ENCODE assay signal across 16 cellular contexts in genomic region chr19:16091546-16092475, GRCh38. TPM values are rescaled to one million over a fixed set of nuclear protein-coding genes. Genes with fewer than 3 reads are reported as not detected.
DNase-seq lines count a peak whose midpoint lies in the region; ATAC-seq, FAIRE-seq and TF ChIP-seq lines count a peak whose summit lies in the region.
"Had no signal": no experiment of that assay in that cellular context is flagged by ENCODE, and none has a peak within 500 bp of the region (broad histone marks: within the 10 kb centered on the region; RNA-seq: fewer than 3 reads in every experiment).

No MANE protein-coding gene starts in this region.

- H3K4me1 ChIP-seq in kidney (ENCODE audit: control insufficient read depth in 1 of 2, insufficient read depth in 1 of 2, low read depth in 1 of 2, low read length in 2 of 2), result peaks cover 0 to 10% of the 10 kb centered on the region in 2 donors
- H3K4me1 ChIP-seq in transverse colon, result peaks cover 24 to 68% (median 42%) of the 10 kb centered on the region in 4 donors
- H3K4me1 ChIP-seq in CD8-positive, alpha-beta memory T cell (ENCODE audit: insufficient read depth, low read length), result peaks cover 14% of the 10 kb centered on the region
- H3K4me1 ChIP-seq: foreskin keratinocyte had no signal

- WGBS in transverse colon (ENCODE audit: low coverage in 1 of 2), 2 donors, result 95 to 100% methylated on average over 2 to 13 of the region's 13 CpGs

- H3K9me3 ChIP-seq in kidney (ENCODE audit: control insufficient read depth in 1 of 2, low read length in 2 of 2) (no peaks in the 10 kb centered on the region), transverse colon (no peaks in the 10 kb centered on the region)
- no peaks in the 10 kb centered on the region for H3K9me3 ChIP-seq in CD8-positive, alpha-beta memory T cell (ENCODE audit: low read length)
- H3K9me3 ChIP-seq: adrenal gland, left lung had no signal

- H3K27ac ChIP-seq in kidney (ENCODE audit: low read depth in 2 of 2, low read length in 2 of 2) (no peak overlapping the region), transverse colon (peak overlapping the region in 3 of 4 donors; percentile 71 to 99 (median 74))
- H3K27ac ChIP-seq in CD8-positive, alpha-beta memory T cell (ENCODE audit: low read depth, low read length), result no peak overlapping the region
- H3K27ac ChIP-seq: adrenal gland, foreskin keratinocyte had no signal

- no peak for TF ChIP-seq POLR2A in transverse colon (IDR thresholded peaks at IDR 0.05)

- ATAC-seq in activated CD8-positive, alpha-beta memory T cell treated with anti-CD3 and anti-CD28 coated beads, Interleukin-2, amount 10 ng/mL, durations not matched to agents 7 days and 5 days, result no peak
- ATAC-seq: foreskin keratinocyte, left lung had no signal

- peaks cover 81% of the 10 kb centered on the region for H3K36me3 Mint-ChIP-seq in activated CD8-positive, alpha-beta memory T cell treated with anti-CD3 and anti-CD28 coated beads, Interleukin-2, amount 10 ng/mL, durations not matched to agents 7 days and 5 days
- H3K36me3 Mint-ChIP-seq in activated CD4-positive, alpha-beta memory T cell treated with anti-CD3 and anti-CD28 coated beads for 36 hours, result peaks cover 76% of the 10 kb centered on the region
- peaks cover 17 to 87% (median 23%) of the 10 kb centered on the region in 3 donors for H3K36me3 Mint-ChIP-seq in CD8-positive, alpha-beta memory T cell

- no peak overlapping the region for H3K4me3 ChIP-seq in kidney (ENCODE audit: low read length in 2 of 2)
- no peak overlapping the region for H3K4me3 ChIP-seq in transverse colon
- H3K4me3 ChIP-seq in CD8-positive, alpha-beta memory T cell (ENCODE audit: low read length), result no peak overlapping the region
- H3K4me3 ChIP-seq: adrenal gland, left lung had no signal

- intact Hi-C loops in activated CD4-positive, alpha-beta memory T cell treated with anti-CD3 and anti-CD28 coated beads for 36 hours (cut with micrococcal nuclease), result no loop called here
- intact Hi-C loops in kidney (cut with DNase I) (no loop called here), transverse colon (cut with DNase I; ENCODE audit: low total_unique reads) (no loop called here)

- TF ChIP-seq EP300 in transverse colon (IDR thresholded peaks at IDR 0.05; ENCODE audit: low read depth), result no peak

- peaks cover 52% of the 10 kb centered on the region for H3K4me1 Mint-ChIP-seq in activated CD8-positive, alpha-beta memory T cell treated with anti-CD3 and anti-CD28 coated beads, Interleukin-2, amount 10 ng/mL, durations not matched to agents 7 days and 5 days
- peaks cover 38% of the 10 kb centered on the region for H3K4me1 Mint-ChIP-seq in activated CD4-positive, alpha-beta memory T cell treated with anti-CD3 and anti-CD28 coated beads for 36 hours (ENCODE audit: low read depth)
- H3K4me1 Mint-ChIP-seq in CD8-positive, alpha-beta memory T cell, result peaks cover 22 to 24% (median 23%) of the 10 kb centered on the region in 3 donors

- no peak overlapping the region for H3K4me3 Mint-ChIP-seq in activated CD8-positive, alpha-beta memory T cell treated with anti-CD3 and anti-CD28 coated beads, Interleukin-2, amount 10 ng/mL, durations not matched to agents 7 days and 5 days
- no peak overlapping the region for H3K4me3 Mint-ChIP-seq in activated CD4-positive, alpha-beta memory T cell treated with anti-CD3 and anti-CD28 coated beads for 36 hours
- H3K4me3 Mint-ChIP-seq in CD8-positive, alpha-beta memory T cell, result peak overlapping the region in 1 of 7 donors; percentile 40
- H3K4me3 Mint-ChIP-seq: activated CD4-positive, alpha-beta T cell treated with anti-CD3 and anti-CD28 coated beads, Interleukin-2, amount 10 ng/mL, durations not matched to agents 7 days and 5 days had no signal

- H3K27me3 ChIP-seq in transverse colon, result no peaks in the 10 kb centered on the region
- H3K27me3 ChIP-seq in CD8-positive, alpha-beta memory T cell (ENCODE audit: insufficient read depth, low read length, poor library complexity, severe bottlenecking), result no peaks in the 10 kb centered on the region
- H3K27me3 ChIP-seq: adrenal gland, foreskin keratinocyte, left lung had no signal

- no peaks in the 10 kb centered on the region for H3K9me3 Mint-ChIP-seq in activated CD8-positive, alpha-beta memory T cell treated with anti-CD3 and anti-CD28 coated beads, Interleukin-2, amount 10 ng/mL, durations not matched to agents 7 days and 5 days (ENCODE audit: low read depth)
- H3K9me3 Mint-ChIP-seq in activated CD4-positive, alpha-beta memory T cell treated with anti-CD3 and anti-CD28 coated beads for 36 hours, result no peaks in the 10 kb centered on the region
- H3K9me3 Mint-ChIP-seq in CD8-positive, alpha-beta memory T cell, result no peaks in the 10 kb centered on the region
- H3K9me3 Mint-ChIP-seq: activated CD4-positive, alpha-beta T cell treated with anti-CD3 and anti-CD28 coated beads, Interleukin-2, amount 10 ng/mL, durations not matched to agents 7 days and 5 days had no signal

- TF ChIP-seq CTCF in kidney (IDR thresholded peaks at IDR 0.05; ENCODE audit: borderline replicate concordance, extremely low read depth, insufficient read depth) (no peak), transverse colon (IDR thresholded peaks at IDR 0.05) (no peak)

- peak overlapping the region; percentile 52 for H3K27ac Mint-ChIP-seq in activated CD8-positive, alpha-beta memory T cell treated with anti-CD3 and anti-CD28 coated beads, Interleukin-2, amount 10 ng/mL, durations not matched to agents 7 days and 5 days
- H3K27ac Mint-ChIP-seq in activated CD4-positive, alpha-beta memory T cell treated with anti-CD3 and anti-CD28 coated beads for 36 hours, result peak overlapping the region; percentile 18
- peak overlapping the region in 4 of 8 donors; percentile 35 to 65 (median 56) for H3K27ac Mint-ChIP-seq in CD8-positive, alpha-beta memory T cell

- H3K9ac ChIP-seq in kidney (ENCODE audit: low read length in 2 of 2), result no peak overlapping the region

- DNase-seq in activated CD8-positive, alpha-beta memory T cell treated with anti-CD3 and anti-CD28 coated beads, Interleukin-2, amount 10 ng/mL, durations not matched to agents 7 days and 5 days, result no peak
- DNase-seq in activated CD8-positive, alpha-beta memory T cell treated with anti-CD3 and anti-CD28 coated beads for 24 hours, result no peak
- no peak for DNase-seq in activated CD4-positive, alpha-beta memory T cell treated with anti-CD3 and anti-CD28 coated beads for 36 hours
- peak; percentile 15 for DNase-seq in kidney
- DNase-seq in transverse colon, result no peak
- no peak for DNase-seq in CD8-positive, alpha-beta memory T cell
- no peak for DNase-seq in A172 (ENCODE audit: low spot score)
- no peak for DNase-seq in dermis blood vessel endothelial cell
- DNase-seq: activated CD4-positive, alpha-beta T cell treated with anti-CD3 and anti-CD28 coated beads, Interleukin-2, amount 10 ng/mL, durations not matched to agents 7 days and 5 days; adrenal gland; foreskin keratinocyte; NCI-H1694; NCI-H226; T-helper 9 cell had no signal

- H3K27me3 Mint-ChIP-seq in activated CD8-positive, alpha-beta memory T cell treated with anti-CD3 and anti-CD28 coated beads, Interleukin-2, amount 10 ng/mL, durations not matched to agents 7 days and 5 days, result no peaks in the 10 kb centered on the region
- H3K27me3 Mint-ChIP-seq in activated CD4-positive, alpha-beta memory T cell treated with anti-CD3 and anti-CD28 coated beads for 36 hours, result no peaks in the 10 kb centered on the region
- H3K27me3 Mint-ChIP-seq in CD8-positive, alpha-beta memory T cell, result no peaks in the 10 kb centered on the region
- H3K27me3 Mint-ChIP-seq: activated CD4-positive, alpha-beta T cell treated with anti-CD3 and anti-CD28 coated beads, Interleukin-2, amount 10 ng/mL, durations not matched to agents 7 days and 5 days had no signal

- H3K36me3 ChIP-seq in kidney (ENCODE audit: control insufficient read depth in 1 of 2, insufficient read depth in 2 of 2, low read length in 2 of 2), result peaks cover 14 to 23% of the 10 kb centered on the region in 2 donors
- peaks cover 0 to 94% (median 43%) of the 10 kb centered on the region in 4 donors for H3K36me3 ChIP-seq in transverse colon
- H3K36me3 ChIP-seq in CD8-positive, alpha-beta memory T cell (ENCODE audit: insufficient read depth, low read length), result peaks cover 70% of the 10 kb centered on the region

- no peak for FAIRE-seq in kidney (lab: Jason Lieb, UNC)

- POLR2A ChIA-PET in activated CD4-positive, alpha-beta memory T cell treated with anti-CD3 and anti-CD28 coated beads for 36 hours (lab: Charles Lee), result interaction anchor here (0.8 kb wide), 1 partner anchor 7 kb away, joined by 3 read pairs; no protein-coding TSS in a partner anchor
- POLR2A ChIA-PET in CD8-positive, alpha-beta memory T cell (lab: Charles Lee), result no interaction called here

- CTCF ChIA-PET in activated CD8-positive, alpha-beta memory T cell treated with anti-CD3 and anti-CD28 coated beads, Interleukin-2, amount 10 ng/mL, durations not matched to agents 7 days and 5 days (lab: Charles Lee), result interaction anchor here (1.1 to 2.2 kb wide), 4 partner anchors 15 to 51 kb away, joined by 3 to 10 read pairs (median 4); no protein-coding TSS in a partner anchor
- CTCF ChIA-PET in activated CD4-positive, alpha-beta memory T cell treated with anti-CD3 and anti-CD28 coated beads for 36 hours (lab: Charles Lee), result interaction anchor here (0.5 to 1.2 kb wide), 4 partner anchors 15 to 1398 kb away, joined by 3 to 6 read pairs (median 3); no protein-coding TSS in a partner anchor
- CTCF ChIA-PET in CD8-positive, alpha-beta memory T cell (lab: Charles Lee), result interaction anchor here (0.6 to 1.3 kb wide), 4 partner anchors 10 to 706 kb away, joined by 4 to 7 read pairs (median 4); no protein-coding TSS in a partner anchor

- in situ Hi-C loops in transverse colon (cut with MboI; ENCODE audit: low pct_ligation_motif_present in 1 of 4, low pct_unique_long_range_greater_than_20kb in 1 of 4, low sequenced_read_pairs in 3 of 4), result no loop called here

RNA-seq across cellular contexts. Expression of gene TPM4, which starts 15.5 kb away (rescaled TPM):
- total RNA-seq in activated CD8-positive, alpha-beta memory T cell treated with anti-CD3 and anti-CD28 coated beads, Interleukin-2, amount 10 ng/mL, durations not matched to agents 7 days and 5 days, result 100 to 1,000 TPM; 491 to 493 TPM
- 100 to 1,000 TPM; 497 to 515 TPM for total RNA-seq in activated CD4-positive, alpha-beta memory T cell treated with anti-CD3 and anti-CD28 coated beads for 36 hours
- total RNA-seq in kidney (273 TPM), transverse colon (100 to 1,000 TPM; 228 to 491 (median 288) TPM), dermis blood vessel endothelial cell (533 and 897 TPM in 2 replicates)
- polyA plus RNA-seq in kidney (ENCODE audit: insufficient read depth, low read depth, low replicate concordance), result 132 TPM
- total RNA-seq in CD8-positive, alpha-beta memory T cell, result 100 to 1,000 TPM; 259 to 270 TPM
- 127 TPM for polyA plus RNA-seq in CD8-positive, alpha-beta memory T cell
- 1,516 and 1,534 TPM in 2 replicates for total RNA-seq in A172 (2014; rRNA removed; shearing (Covaris generic))

RNA-seq across cellular contexts. Expression of gene RAB8A, which starts 19.9 kb away (rescaled TPM):
- 100 to 1,000 TPM; 204 to 271 TPM for total RNA-seq in activated CD8-positive, alpha-beta memory T cell treated with anti-CD3 and anti-CD28 coated beads, Interleukin-2, amount 10 ng/mL, durations not matched to agents 7 days and 5 days
- 100 to 1,000 TPM; 146 to 154 TPM for total RNA-seq in activated CD4-positive, alpha-beta memory T cell treated with anti-CD3 and anti-CD28 coated beads for 36 hours
- total RNA-seq in kidney, result 75.6 TPM
- polyA plus RNA-seq in kidney (ENCODE audit: insufficient read depth, low read depth, low replicate concordance), result 38.5 TPM
- 100 to 1,000 TPM in 1 of 4 donors, 10 to 100 TPM in 3; 22.3 to 102 (median 67.9) TPM for total RNA-seq in transverse colon
- total RNA-seq in CD8-positive, alpha-beta memory T cell, result 100 to 1,000 TPM; 268 to 298 TPM
- polyA plus RNA-seq in CD8-positive, alpha-beta memory T cell, result 86.3 TPM
- total RNA-seq in A172 (2014; rRNA removed; shearing (Covaris generic)), result 60.3 and 60.8 TPM in 2 replicates
- total RNA-seq in dermis blood vessel endothelial cell, result 66.4 and 73.8 TPM in 2 replicates

RNA-seq across cellular contexts. Expression of gene HSH2D, which starts 51.7 kb away (rescaled TPM):
- 100 to 1,000 TPM; 181 to 199 TPM for total RNA-seq in activated CD8-positive, alpha-beta memory T cell treated with anti-CD3 and anti-CD28 coated beads, Interleukin-2, amount 10 ng/mL, durations not matched to agents 7 days and 5 days
- 10 to 100 TPM; 23.6 to 26.1 TPM for total RNA-seq in activated CD4-positive, alpha-beta memory T cell treated with anti-CD3 and anti-CD28 coated beads for 36 hours
- total RNA-seq in kidney, result 7.7 TPM
- 0.41 TPM for polyA plus RNA-seq in kidney (ENCODE audit: insufficient read depth, low read depth, low replicate concordance)
- 10 to 100 TPM; 17.6 to 55.4 (median 30.8) TPM for total RNA-seq in transverse colon
- total RNA-seq in CD8-positive, alpha-beta memory T cell, result 1 to 10 TPM; 8.6 to 9.3 TPM
- 12.8 TPM for polyA plus RNA-seq in CD8-positive, alpha-beta memory T cell
- total RNA-seq in A172 (2014; rRNA removed; shearing (Covaris generic)), result not detected in 2 replicates
- total RNA-seq in dermis blood vessel endothelial cell, result 0.05 TPM in 1 of 2 replicates, not detected in the other
- total RNA-seq: cerebellum had no signal

Comparison
In these comparisons a context has a peak if more than half of its experiments do, and no peak if none do; other contexts are left out.
1. H3K27ac ChIP-seq: peak in transverse colon (3 of 4); none in kidney (0 of 2) and CD8-positive, alpha-beta memory T cell (single experiment).